In genomic region chr5:140881889-140882590, GRCh38 we compare ENCODE assay signal across 13 cellular contexts. TPM values are rescaled to one million over a fixed set of nuclear protein-coding genes. Genes with fewer than 3 reads are reported as not detected.
DNase-seq lines count a peak whose midpoint lies in the region; ATAC-seq, FAIRE-seq and TF ChIP-seq lines count a peak whose summit lies in the region.
"Had no signal": no experiment of that assay in that cellular context is flagged by ENCODE, and none has a peak within 500 bp of the region (broad histone marks: within the 10 kb centered on the region; RNA-seq: fewer than 3 reads in every experiment).

PCDHA13 (plus strand) TSS chr5:140882124; CDS start chr5:140882269, 145 bp downstream.

- H3K9ac ChIP-seq in kidney (ENCODE audit: low read length in 2 of 2), result no peak within 1 kb of the TSS

- H3K36me3 Mint-ChIP-seq in T-cell, result peaks cover 11% of the 10 kb centered on the region
- no peaks in the 10 kb centered on the region for H3K36me3 Mint-ChIP-seq in CD8-positive, alpha-beta T cell

- TF ChIP-seq CTCF in HFF-Myc (IDR thresholded peaks at IDR 0.05; ENCODE audit: low read depth, low read length, missing control alignments), result peak; percentile 24
- TF ChIP-seq CTCF in kidney (IDR thresholded peaks at IDR 0.05; ENCODE audit: borderline replicate concordance, extremely low read depth, insufficient read depth), result peak; percentile 20
- no peak for TF ChIP-seq CTCF in CD8-positive, alpha-beta T cell (IDR thresholded peaks at IDR 0.05)

- H3K9me3 ChIP-seq in kidney (ENCODE audit: control insufficient read depth in 1 of 2, low read length in 2 of 2), result peaks cover 8 to 11% of the 10 kb centered on the region in 2 donors
- H3K9me3 ChIP-seq in CD8-positive, alpha-beta T cell (ENCODE audit: low read length), result no peaks in the 10 kb centered on the region

- CTCF ChIA-PET in T-cell (lab: Charles Lee), result no interaction called here
- CTCF ChIA-PET in CD8-positive, alpha-beta T cell (lab: Charles Lee), result no interaction called here

- no peak within 1 kb of the TSS for H3K27ac ChIP-seq in kidney (ENCODE audit: low read depth in 2 of 2, low read length in 2 of 2)
- H3K27ac ChIP-seq in CD8-positive, alpha-beta T cell (ENCODE audit: low read depth, low read length), result no peak within 1 kb of the TSS

- no peak within 1 kb of the TSS for H3K4me3 ChIP-seq in HFF-Myc (replicated peaks; ENCODE audit: low read depth, low read length)
- H3K4me3 ChIP-seq in kidney (ENCODE audit: low read length in 2 of 2), result peak within 1 kb of the TSS; percentile 37 to 44
- H3K4me3 ChIP-seq in CD8-positive, alpha-beta T cell (ENCODE audit: low read depth, low read length), result no peak within 1 kb of the TSS

- no peak within 1 kb of the TSS for H3K27ac Mint-ChIP-seq in T-cell
- no peak within 1 kb of the TSS for H3K27ac Mint-ChIP-seq in CD8-positive, alpha-beta T cell

- no peak within 1 kb of the TSS for H3K4me3 Mint-ChIP-seq in T-cell
- H3K4me3 Mint-ChIP-seq in CD8-positive, alpha-beta T cell, result no peak within 1 kb of the TSS
- H3K4me3 Mint-ChIP-seq: activated T-cell treated with anti-CD3 and anti-CD28 coated beads, Interleukin-2, amount 50 U/mL, for 4 hours had no signal

- POLR2A ChIA-PET in T-cell (lab: Charles Lee), result no interaction called here
- POLR2A ChIA-PET in CD8-positive, alpha-beta T cell (lab: Charles Lee), result no interaction called here

- ATAC-seq in HG03196 (IDR thresholded peaks at IDR 0.05; ENCODE audit: unreplicated experiment), result no peak
- ATAC-seq in T-cell (replicated peaks in 1 of 4), result no peak
- ATAC-seq in CD8-positive, alpha-beta T cell, result no peak
- ATAC-seq: activated T-cell treated with anti-CD3 and anti-CD28 coated beads, Interleukin-2, amount 50 U/mL, for 4 hours had no signal

- H3K4me1 Mint-ChIP-seq in T-cell, result no peaks in the 10 kb centered on the region
- no peaks in the 10 kb centered on the region for H3K4me1 Mint-ChIP-seq in CD8-positive, alpha-beta T cell (ENCODE audit: low read depth)

- H3K36me3 ChIP-seq in kidney (ENCODE audit: control insufficient read depth in 1 of 2, insufficient read depth in 2 of 2, low read length in 2 of 2), result no peaks in the 10 kb centered on the region
- no peaks in the 10 kb centered on the region for H3K36me3 ChIP-seq in CD8-positive, alpha-beta T cell (ENCODE audit: insufficient read depth, low read length)

- no peak for DNase-seq in HFF-Myc (ENCODE audit: extremely low read depth, low read depth)
- peak; percentile 10 for DNase-seq in astrocyte of the hippocampus (ENCODE audit: low read depth, low spot score)
- no peak for DNase-seq in kidney
- peak; percentile 40 for DNase-seq in superior temporal gyrus (ENCODE audit: extremely low spot score)
- no peak for DNase-seq in T-cell
- DNase-seq in CD8-positive, alpha-beta T cell, result no peak
- DNase-seq: activated T-cell treated with anti-CD3 and anti-CD28 coated beads, Interleukin-2, amount 50 U/mL, for 4 hours; IMR-90; kidney glomerular epithelial cell; stimulated activated naive CD4-positive, alpha-beta T cell treated with Interleukin-2 at 50 U/mL for 16 hours had no signal

- peaks cover 16 to 34% (median 19%) of the 10 kb centered on the region in 3 donors for H3K9me3 Mint-ChIP-seq in T-cell
- peaks cover 20% of the 10 kb centered on the region for H3K9me3 Mint-ChIP-seq in CD8-positive, alpha-beta T cell

- H3K27me3 ChIP-seq in CD8-positive, alpha-beta T cell (ENCODE audit: insufficient read depth, low read length), result peaks cover 5% of the 10 kb centered on the region

- no peaks in the 10 kb centered on the region for H3K4me1 ChIP-seq in kidney (ENCODE audit: control insufficient read depth in 1 of 2, insufficient read depth in 1 of 2, low read depth in 1 of 2, low read length in 2 of 2)
- H3K4me1 ChIP-seq in CD8-positive, alpha-beta T cell (ENCODE audit: insufficient read depth, low read length), result no peaks in the 10 kb centered on the region

- FAIRE-seq in kidney (lab: Jason Lieb, UNC), result no peak
- FAIRE-seq: G401.6 had no signal

- intact Hi-C loops in kidney (cut with DNase I), result no loop called here
- intact Hi-C loops in CD8-positive, alpha-beta T cell (cut with DNase I, micrococcal nuclease), result no loop called here

- H3K27me3 Mint-ChIP-seq in T-cell, result peaks cover 31 to 33% of the 10 kb centered on the region in 2 donors
- peaks cover 34% of the 10 kb centered on the region for H3K27me3 Mint-ChIP-seq in CD8-positive, alpha-beta T cell (ENCODE audit: low read depth)

RNA-seq across cellular contexts. Expression of gene PCDHA13, which starts in this region (rescaled TPM):
- total RNA-seq in kidney (1.8 TPM), T-cell (not detected)
- polyA plus RNA-seq in kidney (ENCODE audit: insufficient read depth, low read depth, low replicate concordance), result 0.49 TPM
- total RNA-seq in CD8-positive, alpha-beta T cell, result not detected
- total RNA-seq: activated T-cell treated with anti-CD3 and anti-CD28 coated beads, Interleukin-2, amount 50 U/mL, for 4 hours; IMR-90; T-helper 2 cell treated with Interferon-gamma antibody and Interleukin-4, amounts not matched to agents 100 ng/mL and 5 ng/mL, for 36 hours had no signal
- polyA plus RNA-seq: IMR-90 had no signal

Comparison
In these comparisons a context has a peak if more than half of its experiments do, and no peak if none do; other contexts are left out.
1. DNase-seq: peak in astrocyte of the hippocampus (single experiment) and superior temporal gyrus (single experiment); none in HFF-Myc (single experiment), kidney (single experiment), T-cell (0 of 34) and CD8-positive, alpha-beta T cell (0 of 7).
2. H3K4me3 ChIP-seq: peak in kidney (2 of 2); none in HFF-Myc (single experiment) and CD8-positive, alpha-beta T cell (single experiment).